In genomic region chr19:10835754-10836477, GRCh38 we compare ENCODE assay signal across 1 cellular context.
A peak's percentile ranks its signal among the peaks of the same experiment; 100 is the strongest.
TF ChIP-seq lines count a peak whose summit lies in the region.

Gene TMED1 (minus strand): TSS chr19:10836212. CDS start chr19:10836191, 21 bp downstream.

TF ChIP-seq in GM12878, 131 proteins besides CTCF, POLR2A, EP300 and RAD21 (continued from another document and continues in another):
- TF ChIP-seq TAF1 (IDR thresholded peaks at IDR 0.05; ENCODE audit: borderline replicate concordance, low read depth, low read length) (0 out of 2 replicates have a peak, but pooled peaks have one; percentile 10), SMAD5 (IDR thresholded peaks at IDR 0.05; ENCODE audit: low read depth) (peak; percentile 59; the same call in 1 of the 2 replicates), USF2 (IDR thresholded peaks at IDR 0.05; ENCODE audit: borderline replicate concordance, low read depth, low read length) (no peak), RUNX3 (IDR thresholded peaks at IDR 0.05; ENCODE audit: low read length) (no peak; the same call in 1 of the 2 replicates), CHD2 (IDR thresholded peaks at IDR 0.05; ENCODE audit: borderline replicate concordance, low read depth, low read length) (no peak; the same call in 1 of the 2 replicates), POLR2AphosphoS5 (IDR thresholded peaks at IDR 0.05; ENCODE audit: low read length) (no peak; the same call in none of the 2 replicates), SKIL (IDR thresholded peaks at IDR 0.05; ENCODE audit: low read depth, poor library complexity, severe bottlenecking) (peak; percentile 88), LARP7 (IDR thresholded peaks at IDR 0.05) (peak; percentile 59; the same call in 1 of the 2 replicates), FOXM1 (IDR thresholded peaks at IDR 0.05; ENCODE audit: low read depth, low read length) (no peak), RBBP5 (conservative IDR thresholded peaks at IDR 0.05) (no peak), SP1 (IDR thresholded peaks at IDR 0.05; ENCODE audit: low read depth, low read length) (peak; percentile 76), MEF2B (IDR thresholded peaks at IDR 0.05; ENCODE audit: partially characterized antibody, poor library complexity, severe bottlenecking) (no peak), ZNF274 (IDR thresholded peaks at IDR 0.05; ENCODE audit: insufficient read depth, insufficient read length) (no peak), PRDM15 (CRISPR knock-in tag; IDR thresholded peaks at IDR 0.05) (no peak), MTA3 (IDR thresholded peaks at IDR 0.05; ENCODE audit: borderline replicate concordance, low read length) (peak; percentile 5; the same call in 1 of the 2 replicates), MYC (IDR thresholded peaks at IDR 0.05; ENCODE audit: insufficient read depth, insufficient read length, insufficient replicate concordance, low read length, severe bottlenecking) (no peak), ATF2 (IDR thresholded peaks at IDR 0.05; ENCODE audit: low read length) (no peak), ZNF217 (IDR thresholded peaks at IDR 0.05) (no peak), WRNIP1 (IDR thresholded peaks at IDR 0.05; ENCODE audit: borderline replicate concordance, low read depth, low read length) (0 out of 2 replicates have a peak, but pooled peaks have one; percentile 68), BRCA1 (IDR thresholded peaks at IDR 0.05; ENCODE audit: low read depth, low read length) (no peak), NFYA (IDR thresholded peaks at IDR 0.05; ENCODE audit: borderline replicate concordance, low read depth, low read length) (no peak), EED (IDR thresholded peaks at IDR 0.05; ENCODE audit: low read depth) (no peak), NR2F1 (conservative IDR thresholded peaks at IDR 0.05) (peak; percentile 60), ZZZ3 (IDR thresholded peaks at IDR 0.05; ENCODE audit: control insufficient read depth, insufficient read length, low read depth) (no peak), SREBF2 (IDR thresholded peaks at IDR 0.05; ENCODE audit: low read length) (no peak), SREBF1 (IDR thresholded peaks at IDR 0.05; ENCODE audit: low read length) (no peak; the same call in 1 of the 2 replicates), CHD4 (IDR thresholded peaks at IDR 0.05) (no peak), YY1 (IDR thresholded peaks at IDR 0.05; ENCODE audit: low read depth, low read length) (peak; percentile 86), CEBPB (IDR thresholded peaks at IDR 0.05; ENCODE audit: borderline replicate concordance in 1 of 2, low read depth in 2 of 2, low read length in 2 of 2) (no peak), BACH1 (IDR thresholded peaks at IDR 0.05; ENCODE audit: borderline replicate concordance) (peak; percentile 60; the same call in 1 of the 2 replicates), CBX3 (IDR thresholded peaks at IDR 0.05; ENCODE audit: borderline replicate concordance, low read depth) (no peak), DPF2 (IDR thresholded peaks at IDR 0.05) (peak; percentile 58), SUPT20H (IDR thresholded peaks at IDR 0.05; ENCODE audit: borderline replicate concordance, control insufficient read depth, low read depth, low read length) (no peak), NR2C1 (IDR thresholded peaks at IDR 0.05) (peak; percentile 57)
- TF ChIP-seq, protein P1, sequence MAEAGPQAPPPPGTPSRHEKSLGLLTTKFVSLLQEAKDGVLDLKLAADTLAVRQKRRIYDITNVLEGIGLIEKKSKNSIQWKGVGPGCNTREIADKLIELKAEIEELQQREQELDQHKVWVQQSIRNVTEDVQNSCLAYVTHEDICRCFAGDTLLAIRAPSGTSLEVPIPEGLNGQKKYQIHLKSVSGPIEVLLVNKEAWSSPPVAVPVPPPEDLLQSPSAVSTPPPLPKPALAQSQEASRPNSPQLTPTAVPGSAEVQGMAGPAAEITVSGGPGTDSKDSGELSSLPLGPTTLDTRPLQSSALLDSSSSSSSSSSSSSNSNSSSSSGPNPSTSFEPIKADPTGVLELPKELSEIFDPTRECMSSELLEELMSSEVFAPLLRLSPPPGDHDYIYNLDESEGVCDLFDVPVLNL (IDR thresholded peaks at IDR 0.05; ENCODE audit: low read depth, low read length), result no peak
- TF ChIP-seq, protein P2, sequence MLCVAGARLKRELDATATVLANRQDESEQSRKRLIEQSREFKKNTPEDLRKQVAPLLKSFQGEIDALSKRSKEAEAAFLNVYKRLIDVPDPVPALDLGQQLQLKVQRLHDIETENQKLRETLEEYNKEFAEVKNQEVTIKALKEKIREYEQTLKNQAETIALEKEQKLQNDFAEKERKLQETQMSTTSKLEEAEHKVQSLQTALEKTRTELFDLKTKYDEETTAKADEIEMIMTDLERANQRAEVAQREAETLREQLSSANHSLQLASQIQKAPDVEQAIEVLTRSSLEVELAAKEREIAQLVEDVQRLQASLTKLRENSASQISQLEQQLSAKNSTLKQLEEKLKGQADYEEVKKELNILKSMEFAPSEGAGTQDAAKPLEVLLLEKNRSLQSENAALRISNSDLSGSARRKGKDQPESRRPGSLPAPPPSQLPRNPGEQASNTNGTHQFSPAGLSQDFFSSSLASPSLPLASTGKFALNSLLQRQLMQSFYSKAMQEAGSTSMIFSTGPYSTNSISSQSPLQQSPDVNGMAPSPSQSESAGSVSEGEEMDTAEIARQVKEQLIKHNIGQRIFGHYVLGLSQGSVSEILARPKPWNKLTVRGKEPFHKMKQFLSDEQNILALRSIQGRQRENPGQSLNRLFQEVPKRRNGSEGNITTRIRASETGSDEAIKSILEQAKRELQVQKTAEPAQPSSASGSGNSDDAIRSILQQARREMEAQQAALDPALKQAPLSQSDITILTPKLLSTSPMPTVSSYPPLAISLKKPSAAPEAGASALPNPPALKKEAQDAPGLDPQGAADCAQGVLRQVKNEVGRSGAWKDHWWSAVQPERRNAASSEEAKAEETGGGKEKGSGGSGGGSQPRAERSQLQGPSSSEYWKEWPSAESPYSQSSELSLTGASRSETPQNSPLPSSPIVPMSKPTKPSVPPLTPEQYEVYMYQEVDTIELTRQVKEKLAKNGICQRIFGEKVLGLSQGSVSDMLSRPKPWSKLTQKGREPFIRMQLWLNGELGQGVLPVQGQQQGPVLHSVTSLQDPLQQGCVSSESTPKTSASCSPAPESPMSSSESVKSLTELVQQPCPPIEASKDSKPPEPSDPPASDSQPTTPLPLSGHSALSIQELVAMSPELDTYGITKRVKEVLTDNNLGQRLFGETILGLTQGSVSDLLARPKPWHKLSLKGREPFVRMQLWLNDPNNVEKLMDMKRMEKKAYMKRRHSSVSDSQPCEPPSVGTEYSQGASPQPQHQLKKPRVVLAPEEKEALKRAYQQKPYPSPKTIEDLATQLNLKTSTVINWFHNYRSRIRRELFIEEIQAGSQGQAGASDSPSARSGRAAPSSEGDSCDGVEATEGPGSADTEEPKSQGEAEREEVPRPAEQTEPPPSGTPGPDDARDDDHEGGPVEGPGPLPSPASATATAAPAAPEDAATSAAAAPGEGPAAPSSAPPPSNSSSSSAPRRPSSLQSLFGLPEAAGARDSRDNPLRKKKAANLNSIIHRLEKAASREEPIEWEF (IDR thresholded peaks at IDR 0.05; ENCODE audit: insufficient replicate concordance, low read depth, low read length), result no peak
- TF ChIP-seq, protein P3, sequence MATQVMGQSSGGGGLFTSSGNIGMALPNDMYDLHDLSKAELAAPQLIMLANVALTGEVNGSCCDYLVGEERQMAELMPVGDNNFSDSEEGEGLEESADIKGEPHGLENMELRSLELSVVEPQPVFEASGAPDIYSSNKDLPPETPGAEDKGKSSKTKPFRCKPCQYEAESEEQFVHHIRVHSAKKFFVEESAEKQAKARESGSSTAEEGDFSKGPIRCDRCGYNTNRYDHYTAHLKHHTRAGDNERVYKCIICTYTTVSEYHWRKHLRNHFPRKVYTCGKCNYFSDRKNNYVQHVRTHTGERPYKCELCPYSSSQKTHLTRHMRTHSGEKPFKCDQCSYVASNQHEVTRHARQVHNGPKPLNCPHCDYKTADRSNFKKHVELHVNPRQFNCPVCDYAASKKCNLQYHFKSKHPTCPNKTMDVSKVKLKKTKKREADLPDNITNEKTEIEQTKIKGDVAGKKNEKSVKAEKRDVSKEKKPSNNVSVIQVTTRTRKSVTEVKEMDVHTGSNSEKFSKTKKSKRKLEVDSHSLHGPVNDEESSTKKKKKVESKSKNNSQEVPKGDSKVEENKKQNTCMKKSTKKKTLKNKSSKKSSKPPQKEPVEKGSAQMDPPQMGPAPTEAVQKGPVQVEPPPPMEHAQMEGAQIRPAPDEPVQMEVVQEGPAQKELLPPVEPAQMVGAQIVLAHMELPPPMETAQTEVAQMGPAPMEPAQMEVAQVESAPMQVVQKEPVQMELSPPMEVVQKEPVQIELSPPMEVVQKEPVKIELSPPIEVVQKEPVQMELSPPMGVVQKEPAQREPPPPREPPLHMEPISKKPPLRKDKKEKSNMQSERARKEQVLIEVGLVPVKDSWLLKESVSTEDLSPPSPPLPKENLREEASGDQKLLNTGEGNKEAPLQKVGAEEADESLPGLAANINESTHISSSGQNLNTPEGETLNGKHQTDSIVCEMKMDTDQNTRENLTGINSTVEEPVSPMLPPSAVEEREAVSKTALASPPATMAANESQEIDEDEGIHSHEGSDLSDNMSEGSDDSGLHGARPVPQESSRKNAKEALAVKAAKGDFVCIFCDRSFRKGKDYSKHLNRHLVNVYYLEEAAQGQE (IDR thresholded peaks at IDR 0.05; ENCODE audit: low read depth, low read length), result no peak
- TF ChIP-seq, protein P4, sequence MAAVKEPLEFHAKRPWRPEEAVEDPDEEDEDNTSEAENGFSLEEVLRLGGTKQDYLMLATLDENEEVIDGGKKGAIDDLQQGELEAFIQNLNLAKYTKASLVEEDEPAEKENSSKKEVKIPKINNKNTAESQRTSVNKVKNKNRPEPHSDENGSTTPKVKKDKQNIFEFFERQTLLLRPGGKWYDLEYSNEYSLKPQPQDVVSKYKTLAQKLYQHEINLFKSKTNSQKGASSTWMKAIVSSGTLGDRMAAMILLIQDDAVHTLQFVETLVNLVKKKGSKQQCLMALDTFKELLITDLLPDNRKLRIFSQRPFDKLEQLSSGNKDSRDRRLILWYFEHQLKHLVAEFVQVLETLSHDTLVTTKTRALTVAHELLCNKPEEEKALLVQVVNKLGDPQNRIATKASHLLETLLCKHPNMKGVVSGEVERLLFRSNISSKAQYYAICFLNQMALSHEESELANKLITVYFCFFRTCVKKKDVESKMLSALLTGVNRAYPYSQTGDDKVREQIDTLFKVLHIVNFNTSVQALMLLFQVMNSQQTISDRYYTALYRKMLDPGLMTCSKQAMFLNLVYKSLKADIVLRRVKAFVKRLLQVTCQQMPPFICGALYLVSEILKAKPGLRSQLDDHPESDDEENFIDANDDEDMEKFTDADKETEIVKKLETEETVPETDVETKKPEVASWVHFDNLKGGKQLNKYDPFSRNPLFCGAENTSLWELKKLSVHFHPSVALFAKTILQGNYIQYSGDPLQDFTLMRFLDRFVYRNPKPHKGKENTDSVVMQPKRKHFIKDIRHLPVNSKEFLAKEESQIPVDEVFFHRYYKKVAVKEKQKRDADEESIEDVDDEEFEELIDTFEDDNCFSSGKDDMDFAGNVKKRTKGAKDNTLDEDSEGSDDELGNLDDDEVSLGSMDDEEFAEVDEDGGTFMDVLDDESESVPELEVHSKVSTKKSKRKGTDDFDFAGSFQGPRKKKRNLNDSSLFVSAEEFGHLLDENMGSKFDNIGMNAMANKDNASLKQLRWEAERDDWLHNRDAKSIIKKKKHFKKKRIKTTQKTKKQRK (IDR thresholded peaks at IDR 0.05; ENCODE audit: low read depth, low read length), result no peak
